ENCODE assay signal across 11 cellular contexts in the genomic region with DNA sequence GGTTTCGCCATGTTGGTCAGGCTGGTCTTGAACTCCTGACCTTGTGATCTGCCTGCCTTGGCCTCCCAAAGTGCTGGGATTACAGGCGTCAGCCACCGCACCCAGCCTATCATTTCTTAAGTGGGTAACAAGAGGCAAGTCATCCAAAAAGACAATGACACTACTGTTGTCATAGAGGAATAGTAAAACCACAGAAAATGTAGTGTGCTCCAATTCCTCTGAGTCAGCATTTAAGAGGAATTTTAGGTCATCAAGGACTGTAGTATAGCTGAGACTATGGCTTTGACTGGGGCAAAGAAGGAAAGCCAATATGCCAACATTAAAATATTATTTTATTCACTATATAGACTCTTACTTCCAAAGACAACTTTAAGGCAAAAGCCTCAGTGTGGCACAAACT.
"Had no signal": no experiment of that assay in that cellular context is flagged by ENCODE, and none has a peak within 500 bp of the region (broad histone marks: within the 10 kb centered on the region; RNA-seq: fewer than 3 reads in every experiment).

No MANE protein-coding gene starts in this region.

- DNase-seq: activated B cell treated with CpG ODN at 0.5 μM for 24 hours; activated gamma-delta T cell; esophagus squamous epithelium; foreskin fibroblast; head of caudate nucleus; left colon; midbrain; pancreas; stimulated activated CD4-positive, alpha-beta T cell treated with anti-CD3 and anti-CD28 coated beads, Interleukin-15, amount 100 ng/mL, for 24 hours; transverse colon had no signal

- H3K4me1 Mint-ChIP-seq: activated B cell treated with CpG ODN at 0.5 μM for 24 hours had no signal

- H3K9me3 Mint-ChIP-seq: activated B cell treated with CpG ODN at 0.5 μM for 24 hours; T-helper 1 cell treated with Interleukin-12 subunit alpha and Interleukin-12 subunit beta and Interleukin-4 antibody, amounts not matched to agents 30 μg/mL and 1 μg/mL, for 36 hours had no signal

- H3K27ac Mint-ChIP-seq: activated B cell treated with CpG ODN at 0.5 μM for 24 hours; T-helper 1 cell treated with Interleukin-12 subunit alpha and Interleukin-12 subunit beta and Interleukin-4 antibody, amounts not matched to agents 30 μg/mL and 1 μg/mL, for 36 hours had no signal

- H3K27me3 Mint-ChIP-seq: activated B cell treated with CpG ODN at 0.5 μM for 24 hours had no signal

- H3K4me3 Mint-ChIP-seq: activated B cell treated with CpG ODN at 0.5 μM for 24 hours; T-helper 1 cell treated with Interleukin-12 subunit alpha and Interleukin-12 subunit beta and Interleukin-4 antibody, amounts not matched to agents 30 μg/mL and 1 μg/mL, for 36 hours had no signal

- ATAC-seq: left colon, pancreas had no signal
